Comparison of ENCODE assay signal across 29 cellular contexts in genomic region chr1:246004281-246004680, GRCh38.
A peak's percentile ranks its signal among the peaks of the same experiment; 100 is the strongest.
DNase-seq lines count a peak whose midpoint lies in the region; ATAC-seq and TF ChIP-seq lines count a peak whose summit lies in the region.
"Had no signal": no experiment of that assay in that cellular context is flagged by ENCODE, and none has a peak within 500 bp of the region (broad histone marks: within the 10 kb centered on the region; RNA-seq: fewer than 3 reads in every experiment).

No MANE protein-coding gene starts in this region.

- intact Hi-C loops in IMR-90 (cut with micrococcal nuclease) (loop anchor here (2.0 to 10.0 kb wide), 5 partner anchors 127 to 589 kb away; no protein-coding TSS in a partner anchor), mucosa of descending colon (cut with DNase I, micrococcal nuclease) (loop anchor here (5.0 to 10.0 kb wide), 3 partner anchors 117 to 847 kb away; no protein-coding TSS in a partner anchor), posterior cingulate gyrus (cut with DNase I) (no loop called here), spleen (cut with DNase I; ENCODE audit: low total_unique reads) (loop anchor here (5.0 kb wide), 1 partner anchor 852 kb away; the partner anchor contains the start of gene KIF26B)

- POLR2A ChIA-PET in IMR-90 (lab: Charles Lee; ENCODE audit: unreplicated experiment), result no interaction called here

- H3K27ac Mint-ChIP-seq in chondrocyte (ENCODE audit: unreplicated experiment), result peak overlapping the region; percentile 80
- H3K27ac Mint-ChIP-seq: activated CD4-positive, alpha-beta T cell treated with anti-CD3 and anti-CD28 coated beads for 36 hours; activated CD8-positive, alpha-beta T cell treated with anti-CD3 and anti-CD28 coated beads for 36 hours; activated naive CD4-positive, alpha-beta T cell treated with anti-CD3 and anti-CD28 coated beads, Interleukin-2, amount 10 ng/mL, durations not matched to agents 7 days and 5 days; activated T-helper 17 cell treated with anti-CD3 and anti-CD28 coated beads, Interleukin-2, amount 50 U/mL, for 72 hours; B cell; naive thymus-derived CD4-positive, alpha-beta T cell; T-helper 2 cell treated with Interferon-gamma antibody and Interleukin-4, amounts not matched to agents 5 μg/mL and 100 μg/mL, for 36 hours had no signal

- H3K36me3 ChIP-seq in IMR-90 (ENCODE audit: control insufficient read depth, insufficient read depth, low read length) (no peaks in the 10 kb centered on the region), mucosa of descending colon (ENCODE audit: low read depth) (no peaks in the 10 kb centered on the region), spleen (no peaks in the 10 kb centered on the region)
- no peaks in the 10 kb centered on the region for H3K36me3 ChIP-seq in effector memory CD4-positive, alpha-beta T cell (ENCODE audit: control insufficient read depth, insufficient read depth, low read length)
- H3K36me3 ChIP-seq: breast epithelium, vagina had no signal

- peak overlapping the region; percentile 67; the same call in 1 of the 2 replicates for H3K27ac ChIP-seq in IMR-90 (ENCODE audit: insufficient read depth, low read length)
- H3K27ac ChIP-seq in effector memory CD4-positive, alpha-beta T cell (ENCODE audit: insufficient read depth, low read length, poor library complexity, severe bottlenecking), result no peak overlapping the region
- no peak overlapping the region for H3K27ac ChIP-seq in spleen
- H3K27ac ChIP-seq: breast epithelium, testis, vagina, VCaP had no signal

- TF ChIP-seq POLR2A in IMR-90 (IDR thresholded peaks at IDR 0.05; ENCODE audit: low read depth, low read length) (no peak), spleen (IDR thresholded peaks at IDR 0.05) (no peak)

- no peaks in the 10 kb centered on the region for H4K20me1 ChIP-seq in IMR-90 (ENCODE audit: insufficient read depth, low read length)

- H3K4me3 ChIP-seq in IMR-90 (ENCODE audit: insufficient read depth, low read depth, low read length) (no peak overlapping the region), mucosa of descending colon (no peak overlapping the region), spleen (no peak overlapping the region)
- no peak overlapping the region for H3K4me3 ChIP-seq in effector memory CD4-positive, alpha-beta T cell (ENCODE audit: insufficient read depth, low read depth, low read length, poor library complexity, severe bottlenecking)
- H3K4me3 ChIP-seq: breast epithelium, testis, vagina had no signal

- H3K9me3 ChIP-seq in IMR-90 (ENCODE audit: control insufficient read depth, insufficient read depth, low read length) (no peaks in the 10 kb centered on the region), mucosa of descending colon (no peaks in the 10 kb centered on the region), spleen (no peaks in the 10 kb centered on the region)
- H3K9me3 ChIP-seq in effector memory CD4-positive, alpha-beta T cell (ENCODE audit: control insufficient read depth, low read length), result no peaks in the 10 kb centered on the region
- H3K9me3 ChIP-seq: breast epithelium, testis, vagina had no signal

- peak overlapping the region; percentile 97 for H3K18ac ChIP-seq in IMR-90 (ENCODE audit: low read depth, low read length)

- no peak overlapping the region for H3K4me2 ChIP-seq in IMR-90 (ENCODE audit: low read depth, low read length)

- H4K8ac ChIP-seq in IMR-90 (ENCODE audit: low read depth in 2 of 2, low read length in 2 of 2), result peak overlapping the region; percentile 39 to 70

- H3K9me3 Mint-ChIP-seq in chondrocyte (ENCODE audit: low read depth), result peaks cover 9% of the 10 kb centered on the region
- H3K9me3 Mint-ChIP-seq: activated CD8-positive, alpha-beta T cell treated with anti-CD3 and anti-CD28 coated beads for 36 hours; activated naive CD4-positive, alpha-beta T cell treated with anti-CD3 and anti-CD28 coated beads, Interleukin-2, amount 10 ng/mL, durations not matched to agents 7 days and 5 days; activated T-helper 17 cell treated with anti-CD3 and anti-CD28 coated beads, Interleukin-2, amount 50 U/mL, for 72 hours; naive thymus-derived CD4-positive, alpha-beta T cell; T-helper 2 cell treated with Interferon-gamma antibody and Interleukin-4, amounts not matched to agents 5 μg/mL and 100 μg/mL, for 36 hours had no signal

- no peaks in the 10 kb centered on the region for H3K27me3 Mint-ChIP-seq in chondrocyte (ENCODE audit: low read depth)
- H3K27me3 Mint-ChIP-seq: activated CD4-positive, alpha-beta T cell treated with anti-CD3 and anti-CD28 coated beads for 36 hours; activated CD8-positive, alpha-beta T cell treated with anti-CD3 and anti-CD28 coated beads for 36 hours; activated naive CD4-positive, alpha-beta T cell treated with anti-CD3 and anti-CD28 coated beads, Interleukin-2, amount 10 ng/mL, durations not matched to agents 7 days and 5 days; activated T-helper 17 cell treated with anti-CD3 and anti-CD28 coated beads, Interleukin-2, amount 50 U/mL, for 72 hours; B cell; CD4-positive, alpha-beta memory T cell; naive thymus-derived CD4-positive, alpha-beta T cell had no signal

- peaks cover 12% of the 10 kb centered on the region for H3K9me1 ChIP-seq in IMR-90 (ENCODE audit: insufficient read depth, low read length)

- peak overlapping the region; percentile 17 for H2AK9ac ChIP-seq in IMR-90 (replicated peaks; ENCODE audit: low read depth, low read length, poor library complexity)

- H3K56ac ChIP-seq in IMR-90 (ENCODE audit: extremely low read depth, insufficient read depth, low read length), result peak overlapping the region; percentile 24; the same call in 1 of the 2 replicates

- H2AFZ ChIP-seq in IMR-90 (replicated peaks; ENCODE audit: low read length, poor library complexity), result no peak overlapping the region

- peak overlapping the region; percentile 96 for H3K4ac ChIP-seq in IMR-90 (ENCODE audit: low read depth, low read length)

- H3K4me1 ChIP-seq in IMR-90 (ENCODE audit: control insufficient read depth, insufficient read depth, low read length), result peaks cover 17% of the 10 kb centered on the region
- H3K4me1 ChIP-seq in mucosa of descending colon (ENCODE audit: low read depth), result no peaks in the 10 kb centered on the region
- H3K4me1 ChIP-seq in effector memory CD4-positive, alpha-beta T cell (ENCODE audit: control insufficient read depth, insufficient read depth, low read length, poor library complexity, severe bottlenecking), result no peaks in the 10 kb centered on the region
- H3K4me1 ChIP-seq in spleen, result no peaks in the 10 kb centered on the region
- H3K4me1 ChIP-seq: breast epithelium, testis had no signal

- H3K27me3 ChIP-seq in IMR-90 (ENCODE audit: control insufficient read depth, insufficient read depth, low read length) (no peaks in the 10 kb centered on the region), spleen (replicated peaks in 1 of 7) (no peaks in the 10 kb centered on the region)
- H3K27me3 ChIP-seq in effector memory CD4-positive, alpha-beta T cell (replicated peaks; ENCODE audit: control insufficient read depth, insufficient read depth, low read length, poor library complexity, severe bottlenecking), result no peaks in the 10 kb centered on the region
- H3K27me3 ChIP-seq: breast epithelium, testis, vagina had no signal

- TF ChIP-seq RAD21 in IMR-90 (IDR thresholded peaks at IDR 0.05; ENCODE audit: low read length), result no peak

- H3K79me1 ChIP-seq in IMR-90 (ENCODE audit: low read depth in 1 of 2, low read length in 2 of 2), result 0 out of 4 replicates have a peak, but pooled peaks cover 0 to 4% of the 10 kb centered on the region in 2 experiments

- H2BK20ac ChIP-seq in IMR-90 (ENCODE audit: low read depth, low read length), result peak overlapping the region; percentile 93

- no TSS peak for BruUV-seq in IMR-90 (replicated peaks; lab: Mats Ljungman, UMichigan)

- H3K4me1 Mint-ChIP-seq in chondrocyte (ENCODE audit: low read depth), result peaks cover 83% of the 10 kb centered on the region
- H3K4me1 Mint-ChIP-seq: activated CD4-positive, alpha-beta T cell treated with anti-CD3 and anti-CD28 coated beads for 36 hours; activated naive CD4-positive, alpha-beta T cell treated with anti-CD3 and anti-CD28 coated beads, Interleukin-2, amount 10 ng/mL, durations not matched to agents 7 days and 5 days; activated T-helper 17 cell treated with anti-CD3 and anti-CD28 coated beads, Interleukin-2, amount 50 U/mL, for 72 hours; CD4-positive, alpha-beta memory T cell had no signal

- H3K9ac ChIP-seq in IMR-90 (ENCODE audit: low read depth, low read length), result no peak overlapping the region

- no peak for TF ChIP-seq CTCF in IMR-90 (conservative IDR thresholded peaks at IDR 0.05; ENCODE audit: low read depth, low read length)
- no peak for TF ChIP-seq CTCF in chondrocyte (IDR thresholded peaks at IDR 0.05)
- no peak for TF ChIP-seq CTCF in mucosa of descending colon (IDR thresholded peaks at IDR 0.05)
- TF ChIP-seq CTCF in spleen (IDR thresholded peaks at IDR 0.05 in 8 of 11, conservative IDR thresholded peaks at IDR 0.05 in 3 of 11), result no peak

- dilution Hi-C loops in IMR-90 (cut with HindIII; ENCODE audit: low sequenced_read_pairs, unreplicated experiment), result no loop called here

- peak overlapping the region; percentile 88 for H2BK120ac ChIP-seq in IMR-90 (ENCODE audit: low read depth, low read length)

- H3K23ac ChIP-seq in IMR-90 (ENCODE audit: low read depth, low read length), result no peak overlapping the region

- CTCF ChIA-PET in IMR-90 (lab: Yijun Ruan, JAX), result interaction anchor here (0.6 to 1.0 kb wide), 2 partner anchors 412 to 490 kb away, joined by 3 to 4 read pairs; no protein-coding TSS in a partner anchor

- H3K36me3 Mint-ChIP-seq in chondrocyte (ENCODE audit: low read depth), result peaks cover 2% of the 10 kb centered on the region
- H3K36me3 Mint-ChIP-seq: activated naive CD4-positive, alpha-beta T cell treated with anti-CD3 and anti-CD28 coated beads, Interleukin-2, amount 10 ng/mL, durations not matched to agents 7 days and 5 days; CD4-positive, alpha-beta memory T cell had no signal

- peak overlapping the region; percentile 83; the same call in 2 of the 3 replicates for H2BK15ac ChIP-seq in IMR-90 (ENCODE audit: low read depth, low read length)

- DNase-seq in Caki2 (ENCODE audit: low read depth) (peak; percentile 6), IMR-90 (no peak), chondrocyte (ENCODE audit: low spot score) (no peak), mucosa of descending colon (peak in 1 of 3 donors; percentile 69), posterior cingulate gyrus (no peak), globus pallidus (ENCODE audit: low spot score) (no peak), spleen (no peak)
- DNase-seq in effector memory CD4-positive, alpha-beta T cell, result no peak
- DNase-seq: ACHN; activated CD4-positive, alpha-beta T cell treated with anti-CD3 and anti-CD28 coated beads for 36 hours; activated CD8-positive, alpha-beta T cell treated with anti-CD3 and anti-CD28 coated beads for 36 hours; activated naive CD4-positive, alpha-beta T cell treated with anti-CD3 and anti-CD28 coated beads, Interleukin-2, amount 10 ng/mL, durations not matched to agents 7 days and 5 days; CD4-positive, alpha-beta memory T cell; GOT3; midbrain; naive thymus-derived CD4-positive, alpha-beta T cell; NCI-H1092; NCI-H187; NCI-H526; occipital lobe; Right ventricle myocardium superior; stimulated activated naive CD8-positive, alpha-beta T cell treated with anti-CD3 and anti-CD28 coated beads, Interleukin-15, Interleukin-2, amounts not matched to agents 100 U/mL and 50 U/mL, for 24 hours; testis had no signal

- peak overlapping the region; percentile 48 for H2BK5ac ChIP-seq in IMR-90 (ENCODE audit: low read depth, low read length, poor library complexity, severe bottlenecking)

- peak overlapping the region; percentile 95 for H4K5ac ChIP-seq in IMR-90 (ENCODE audit: low read depth, low read length)

- in situ Hi-C loops in Caki2 (cut with HindIII; ENCODE audit: low pct_unique_long_range_greater_than_20kb, low sequenced_read_pairs) (no loop called here), IMR-90 (cut with MboI; ENCODE audit: low sequenced_read_pairs) (loop anchor here (5.0 to 10.0 kb wide), 4 partner anchors 451 to 919 kb away; no protein-coding TSS in a partner anchor)

- ATAC-seq in IMR-90 (ENCODE audit: low read depth), result no peak
- peak; percentile 84 for ATAC-seq in mucosa of descending colon
- ATAC-seq: activated CD4-positive, alpha-beta T cell treated with anti-CD3 and anti-CD28 coated beads for 36 hours; activated CD8-positive, alpha-beta T cell treated with anti-CD3 and anti-CD28 coated beads for 36 hours; activated T-helper 17 cell treated with anti-CD3 and anti-CD28 coated beads, Interleukin-2, amount 50 U/mL, for 72 hours; naive thymus-derived CD4-positive, alpha-beta T cell; stimulated activated naive CD8-positive, alpha-beta T cell treated with anti-CD3 and anti-CD28 coated beads, Interleukin-15, Interleukin-2, amounts not matched to agents 100 U/mL and 50 U/mL, for 24 hours had no signal

- H3K4me3 Mint-ChIP-seq in chondrocyte (ENCODE audit: unreplicated experiment), result no peak overlapping the region
- H3K4me3 Mint-ChIP-seq: activated CD4-positive, alpha-beta T cell treated with anti-CD3 and anti-CD28 coated beads for 36 hours; activated CD8-positive, alpha-beta T cell treated with anti-CD3 and anti-CD28 coated beads for 36 hours; activated naive CD4-positive, alpha-beta T cell treated with anti-CD3 and anti-CD28 coated beads, Interleukin-2, amount 10 ng/mL, durations not matched to agents 7 days and 5 days; activated T-helper 17 cell treated with anti-CD3 and anti-CD28 coated beads, Interleukin-2, amount 50 U/mL, for 72 hours; B cell; CD4-positive, alpha-beta memory T cell; naive thymus-derived CD4-positive, alpha-beta T cell; T-helper 2 cell treated with Interferon-gamma antibody and Interleukin-4, amounts not matched to agents 5 μg/mL and 100 μg/mL, for 36 hours had no signal

- peak overlapping the region; percentile 97 for H2AK5ac ChIP-seq in IMR-90 (ENCODE audit: low read depth, low read length)

- WGBS in IMR-90 (ENCODE audit: extremely low coverage in 2 of 2, insufficient read length in 1 of 2), 2 experiments, result no CpG with 5 or more reads among the region's 3 CpGs
- 84 to 96% (median 85%) methylated on average over 3 of the region's 3 CpGs for WGBS in spleen, 5 donors

- H4K91ac ChIP-seq in IMR-90 (ENCODE audit: insufficient read depth, low read depth, low read length), result peak overlapping the region; percentile 83

- peak overlapping the region; percentile 70 for H3K14ac ChIP-seq in IMR-90 (replicated peaks; ENCODE audit: low read depth, low read length)
